In the genomic region with DNA sequence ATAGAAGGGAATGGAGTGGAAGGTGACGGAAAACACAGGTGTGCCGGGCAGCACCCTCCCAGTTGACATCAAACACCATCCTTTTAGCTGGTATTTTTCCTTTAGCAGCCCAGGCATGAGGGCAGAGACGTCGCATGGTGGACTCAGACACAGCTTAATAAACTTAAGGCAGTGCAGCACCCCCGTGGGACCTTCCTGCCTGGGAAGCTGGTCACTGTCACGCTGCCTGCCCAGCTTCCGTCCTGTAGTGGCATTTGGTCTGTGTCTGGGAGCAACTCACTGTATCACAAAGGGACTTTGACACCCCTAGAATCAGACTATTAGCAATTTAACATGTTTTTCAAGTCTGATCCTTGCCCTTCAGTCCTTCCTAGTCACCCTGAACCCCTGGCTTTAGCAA, we compare ENCODE assay signal across 27 cellular contexts. TPM values are rescaled to one million over a fixed set of nuclear protein-coding genes. Genes with fewer than 3 reads are reported as not detected.
DNase-seq lines count a peak whose midpoint lies in the region; ATAC-seq, FAIRE-seq and TF ChIP-seq lines count a peak whose summit lies in the region.
"Had no signal": no experiment of that assay in that cellular context is flagged by ENCODE, and none has a peak within 500 bp of the region (broad histone marks: within the 10 kb centered on the region; RNA-seq: fewer than 3 reads in every experiment).

No MANE protein-coding gene starts in this region.

- POLR2A ChIA-PET in HepG2 (lab: Yijun Ruan, JAX) = no interaction called here

- 41% methylated on average over 7 of the region's 7 CpGs for whole genome bisulfite sequencing in HepG2 (ENCODE audit: low lambda C conversion rate)

- no TSS peak for BruUV-seq in HepG2 (replicated peaks; lab: Mats Ljungman, UMichigan)

- H3K79me2 ChIP-seq in HepG2 (ENCODE audit: insufficient read depth, low read length) = no peaks in the 10 kb centered on the region

- H3K27ac ChIP-seq in BLaER1 (peak overlapping the region; percentile 50; the same call in 1 of the 2 replicates), caudate nucleus (ENCODE audit: low read depth, low read length) (peak overlapping the region; percentile 19), HepG2 (ENCODE audit: extremely low read length, insufficient read depth, low read length) (no peak overlapping the region), subcutaneous abdominal adipose tissue (ENCODE audit: low read depth, low read length) (peak overlapping the region; percentile 86)
- H3K27ac ChIP-seq: HL-60, SJCRH30 had no signal

- peaks cover 33% of the 10 kb centered on the region for H3K4me1 ChIP-seq in BLaER1
- peaks cover 39% of the 10 kb centered on the region for H3K4me1 ChIP-seq in HepG2 (ENCODE audit: insufficient read depth, low read length)
- H3K4me1 ChIP-seq in subcutaneous abdominal adipose tissue (ENCODE audit: control insufficient read depth in 5 of 5, insufficient read depth in 5 of 5, low read length in 5 of 5) = peaks cover 19 to 57% (median 44%) of the 10 kb centered on the region in 5 donors

- FAIRE-seq in HepG2 (lab: Jason Lieb, UNC) = no peak
- FAIRE-seq: urothelium cell line had no signal

- H3K4me3 ChIP-seq in BLaER1 (no peak overlapping the region), HepG2 (replicated peaks in 1 of 3; ENCODE audit: insufficient read depth in 1 of 3, low read depth in 2 of 3, low read length in 3 of 3) (no peak overlapping the region), subcutaneous abdominal adipose tissue (ENCODE audit: low read depth in 1 of 5, low read length in 5 of 5) (no peak overlapping the region)
- H3K4me3 ChIP-seq: SJCRH30 had no signal

- TF ChIP-seq RAD21 in HepG2 (CRISPR knock-in tag; IDR thresholded peaks at IDR 0.05) = no peak

- no peak for TF ChIP-seq POLR2A in HepG2 (IDR thresholded peaks at IDR 0.05; ENCODE audit: insufficient read depth in 1 of 2, low read depth in 2 of 2, low read length in 2 of 2)

- H3K36me3 ChIP-seq in BLaER1 (peaks cover 29% of the 10 kb centered on the region), HepG2 (replicated peaks in 1 of 2; ENCODE audit: control insufficient read depth in 1 of 2, insufficient read depth in 2 of 2, low read length in 2 of 2) (peaks cover 3 to 16% of the 10 kb centered on the region in 2 experiments; a peak in 4 of 5 replicates), subcutaneous abdominal adipose tissue (ENCODE audit: control insufficient read depth in 5 of 5, insufficient read depth in 5 of 5, low read length in 5 of 5) (peaks cover 0 to 24% (median 23%) of the 10 kb centered on the region in 5 donors)
- H3K36me3 ChIP-seq: SJCRH30 had no signal

- ATAC-seq in HepG2 (peak; percentile 46), HG03095 (IDR thresholded peaks at IDR 0.05; ENCODE audit: unreplicated experiment) (no peak)
- ATAC-seq: activated naive CD8-positive, alpha-beta T cell treated with anti-CD3 and anti-CD28 coated beads, Interleukin-2, amount 50 U/mL, for 24 hours; effector memory CD8-positive, alpha-beta T cell had no signal

- DNase-seq in caudate nucleus (lab: John Stamatoyannopoulos, UW) = no peak
- DNase-seq in HepG2 (ENCODE audit: low spot score) = no peak
- DNase-seq in stimulated activated CD4-positive, alpha-beta T cell treated with anti-CD3 and anti-CD28 coated beads, Interleukin-4, amount 100 ng/mL, for 24 hours = no peak
- no peak for DNase-seq in stimulated activated CD4-positive, alpha-beta T cell treated with anti-CD3 and anti-CD28 coated beads, Interleukin-15, amount 100 ng/mL, for 24 hours
- DNase-seq in DMS53 treated with DMSO at 0.1 percent for 48 hours (lab: John Stamatoyannopoulos, UW; ENCODE audit: unreplicated experiment) = no peak
- DNase-seq: activated CD4-positive, alpha-beta T cell treated with anti-CD3 and anti-CD28 coated beads, Interleukin-2, amount 50 U/mL, for 1 hour; activated CD8-positive, alpha-beta memory T cell treated with anti-CD3 and anti-CD28 coated beads, Interleukin-2, amount 50 U/mL, for 48 hours; activated effector memory CD4-positive, alpha-beta T cell treated with Interleukin-2 at 50 U/mL for 16 hours; activated naive CD8-positive, alpha-beta T cell treated with anti-CD3 and anti-CD28 coated beads, Interleukin-2, amount 50 U/mL, for 24 hours; CD4-positive, CD25-positive, alpha-beta regulatory T cell; central memory CD4-positive, alpha-beta T cell; DMS153; effector memory CD8-positive, alpha-beta T cell; GF-D8; glutamatergic neuron; H9; NCI-H1694; NCI-H2227 treated with DMSO at 0.1 percent for 48 hours; NCI-H774; SJCRH30 had no signal

- CTCF ChIA-PET in HepG2 (lab: Yijun Ruan, JAX; ENCODE audit: low intra/inter-chr PET ratio, low total read pairs) = no interaction called here

- intact Hi-C loops in HepG2 (cut with micrococcal nuclease; ENCODE audit: unreplicated experiment) = loop anchor here (10.0 kb wide), 1 partner anchor 143 kb away; the partner anchor contains the start of gene RBM17

- no peak for TF ChIP-seq CTCF in HepG2 (CRISPR knock-in tag; IDR thresholded peaks at IDR 0.05)

- peak overlapping the region; percentile 70 for H3K4me2 ChIP-seq in BLaER1
- peak overlapping the region; percentile 59 for H3K4me2 ChIP-seq in HepG2 (ENCODE audit: low read depth, low read length)

- no peaks in the 10 kb centered on the region for H4K20me1 ChIP-seq in BLaER1
- H4K20me1 ChIP-seq in HepG2 (ENCODE audit: insufficient read depth, low read length) = no peaks in the 10 kb centered on the region

- H3K9me3 ChIP-seq in BLaER1 = no peaks in the 10 kb centered on the region
- no peaks in the 10 kb centered on the region for H3K9me3 ChIP-seq in HepG2 (ENCODE audit: low read length)
- H3K9me3 ChIP-seq in subcutaneous abdominal adipose tissue (ENCODE audit: control insufficient read depth in 5 of 5, low read length in 5 of 5) = no peaks in the 10 kb centered on the region
- H3K9me3 ChIP-seq: SJCRH30 had no signal

- peak overlapping the region; percentile 34 for H2AFZ ChIP-seq in HepG2 (ENCODE audit: low read length)

- H3K9ac ChIP-seq in BLaER1 = peak overlapping the region; percentile 9; the same call in 1 of the 2 replicates
- H3K9ac ChIP-seq in HepG2 (ENCODE audit: insufficient read depth, low read depth, low read length) = no peak overlapping the region
- H3K9ac ChIP-seq in subcutaneous abdominal adipose tissue (ENCODE audit: low read length in 5 of 5) = peak overlapping the region in 1 of 5 donors; percentile 59

- TF ChIP-seq EP300 in HepG2 (IDR thresholded peaks at IDR 0.05; ENCODE audit: low read depth in 2 of 2, low read length in 2 of 2) = no peak
- TF ChIP-seq EP300 in HepG2 (CRISPR knock-in tag; IDR thresholded peaks at IDR 0.05; ENCODE audit: borderline replicate concordance) = no peak

- in situ Hi-C loops in HepG2 (cut with HindIII; ENCODE audit: extremely low pct_ligation_motif_present, low pct_unique_long_range_greater_than_20kb) = no loop called here

- H3K27me3 ChIP-seq in BLaER1 = no peaks in the 10 kb centered on the region
- peaks cover 5 to 28% of the 10 kb centered on the region in 2 experiments; a peak in 3 of 5 replicates for H3K27me3 ChIP-seq in HepG2 (ENCODE audit: control insufficient read depth in 1 of 2, insufficient read depth in 2 of 2, low read length in 2 of 2)
- peaks cover 0 to 6% (median 0%) of the 10 kb centered on the region in 5 donors for H3K27me3 ChIP-seq in subcutaneous abdominal adipose tissue (ENCODE audit: control insufficient read depth in 5 of 5, insufficient read depth in 4 of 5, low read length in 5 of 5)
- H3K27me3 ChIP-seq: SJCRH30 had no signal

RNA-seq across cellular contexts. Expression of gene IL15RA, which starts 35.8 kb away (rescaled TPM):
- 0.53 and 0.66 TPM in 2 replicates for total RNA-seq in HepG2 (2016; rRNA removed; fragmentation: Illumina TruSeq; extraction: Trizol)
- total RNA-seq in HepG2 (2016; cell fraction: cytosol; rRNA removed; fragmentation: Illumina TruSeq; extraction: Trizol; ENCODE audit: low read depth) = 0.30 TPM in 1 of 2 replicates, not detected in the other
- total RNA-seq in HepG2 (2016; cell fraction: insoluble cytoplasmic fraction; rRNA removed; fragmentation: Illumina TruSeq; extraction: Trizol) = 0.49 and 0.67 TPM in 2 replicates
- 0.43 and 0.55 TPM in 2 replicates for total RNA-seq in HepG2 (2016; cell fraction: membrane; rRNA removed; fragmentation: Illumina TruSeq; extraction: Trizol)
- total RNA-seq in HepG2 (2016; cell fraction: nucleus; rRNA removed; fragmentation: Illumina TruSeq; extraction: Trizol) = 0.37 TPM in 1 of 2 replicates, not detected in the other
- polyA plus RNA-seq in HepG2 (2011; rRNA removed) = 0.77 and 0.85 TPM in 2 replicates
- polyA plus RNA-seq in HepG2 (2011; cell fraction: cytosol; rRNA removed) = 0.39 and 0.58 TPM in 2 replicates
- 0.48 and 0.50 TPM in 2 replicates for polyA plus RNA-seq in HepG2 (2011; cell fraction: nucleus; rRNA removed)
- 0.27 TPM in 1 of 2 replicates, not detected in the other for polyA plus RNA-seq in HepG2 (2012)
- 0.33 and 0.44 TPM in 2 replicates for polyA plus RNA-seq in HepG2 (2016; cell fraction: cytosol; fragmentation: Illumina TruSeq; extraction: Trizol; ENCODE audit: low read depth)
- polyA plus RNA-seq in HepG2 (2016; cell fraction: insoluble cytoplasmic fraction; fragmentation: Illumina TruSeq; extraction: Trizol; ENCODE audit: low read depth) = 0.43 and 0.53 TPM in 2 replicates
- 0.45 and 0.56 TPM in 2 replicates for polyA plus RNA-seq in HepG2 (2016; cell fraction: membrane; fragmentation: Illumina TruSeq; extraction: Trizol; ENCODE audit: low read depth)
- 0.68 and 0.77 TPM in 2 replicates for polyA plus RNA-seq in HepG2 (2016; cell fraction: nucleus; fragmentation: Illumina TruSeq; extraction: Trizol; ENCODE audit: insufficient read depth, low read depth)
- 1.1 and 4.7 TPM in 2 replicates for polyA minus RNA-seq in HepG2 (2011; rRNA and poly(A)+ RNA removed; ENCODE audit: low replicate concordance)
- polyA minus RNA-seq in HepG2 (2011; cell fraction: cytosol; rRNA and poly(A)+ RNA removed) = not detected in 2 replicates
- polyA minus RNA-seq in HepG2 (2011; cell fraction: nucleus; rRNA and poly(A)+ RNA removed) = not detected in 2 replicates
- total RNA-seq: mesothelial cell of epicardium, SJCRH30 had no signal
- polyA plus RNA-seq: neural cell had no signal

RNA-seq across cellular contexts. Expression of gene FBH1, which starts 51.5 kb away (rescaled TPM):
- total RNA-seq in HepG2 (2016; rRNA removed; fragmentation: Illumina TruSeq; extraction: Trizol) = 53.3 and 60.3 TPM in 2 replicates
- total RNA-seq in HepG2 (2016; cell fraction: cytosol; rRNA removed; fragmentation: Illumina TruSeq; extraction: Trizol; ENCODE audit: low read depth) = 46.8 and 53.6 TPM in 2 replicates
- 47.5 and 61.3 TPM in 2 replicates for total RNA-seq in HepG2 (2016; cell fraction: insoluble cytoplasmic fraction; rRNA removed; fragmentation: Illumina TruSeq; extraction: Trizol)
- total RNA-seq in HepG2 (2016; cell fraction: membrane; rRNA removed; fragmentation: Illumina TruSeq; extraction: Trizol) = 86.2 and 93.4 TPM in 2 replicates
- 56.0 and 63.9 TPM in 2 replicates for total RNA-seq in HepG2 (2016; cell fraction: nucleus; rRNA removed; fragmentation: Illumina TruSeq; extraction: Trizol)
- 48.8 and 51.3 TPM in 2 replicates for polyA plus RNA-seq in HepG2 (2011; rRNA removed)
- 37.9 and 38.9 TPM in 2 replicates for polyA plus RNA-seq in HepG2 (2011; cell fraction: cytosol; rRNA removed)
- polyA plus RNA-seq in HepG2 (2011; cell fraction: nucleus; rRNA removed) = 102 and 103 TPM in 2 replicates
- 25.8 and 31.0 TPM in 2 replicates for polyA plus RNA-seq in HepG2 (2012)
- 25.2 and 27.2 TPM in 2 replicates for polyA plus RNA-seq in HepG2 (2016; cell fraction: cytosol; fragmentation: Illumina TruSeq; extraction: Trizol; ENCODE audit: low read depth)
- 42.1 and 54.3 TPM in 2 replicates for polyA plus RNA-seq in HepG2 (2016; cell fraction: insoluble cytoplasmic fraction; fragmentation: Illumina TruSeq; extraction: Trizol; ENCODE audit: low read depth)
- 51.3 and 57.7 TPM in 2 replicates for polyA plus RNA-seq in HepG2 (2016; cell fraction: membrane; fragmentation: Illumina TruSeq; extraction: Trizol; ENCODE audit: low read depth)
- 100 and 105 TPM in 2 replicates for polyA plus RNA-seq in HepG2 (2016; cell fraction: nucleus; fragmentation: Illumina TruSeq; extraction: Trizol; ENCODE audit: insufficient read depth, low read depth)
- 111 and 138 TPM in 2 replicates for polyA minus RNA-seq in HepG2 (2011; rRNA and poly(A)+ RNA removed; ENCODE audit: low replicate concordance)
- 31.6 and 35.3 TPM in 2 replicates for polyA minus RNA-seq in HepG2 (2011; cell fraction: cytosol; rRNA and poly(A)+ RNA removed)
- 71.1 and 80.8 TPM in 2 replicates for polyA minus RNA-seq in HepG2 (2011; cell fraction: nucleus; rRNA and poly(A)+ RNA removed)

RNA-seq across cellular contexts. Expression of gene ANKRD16, which starts 51.9 kb away (rescaled TPM):
- total RNA-seq in HepG2 (2016; rRNA removed; fragmentation: Illumina TruSeq; extraction: Trizol) = 5.4 and 8.0 TPM in 2 replicates
- 1.9 and 2.7 TPM in 2 replicates for total RNA-seq in HepG2 (2016; cell fraction: cytosol; rRNA removed; fragmentation: Illumina TruSeq; extraction: Trizol; ENCODE audit: low read depth)
- total RNA-seq in HepG2 (2016; cell fraction: insoluble cytoplasmic fraction; rRNA removed; fragmentation: Illumina TruSeq; extraction: Trizol) = 6.3 and 7.1 TPM in 2 replicates
- 3.9 and 4.7 TPM in 2 replicates for total RNA-seq in HepG2 (2016; cell fraction: membrane; rRNA removed; fragmentation: Illumina TruSeq; extraction: Trizol)
- 7.7 and 9.0 TPM in 2 replicates for total RNA-seq in HepG2 (2016; cell fraction: nucleus; rRNA removed; fragmentation: Illumina TruSeq; extraction: Trizol)
- polyA plus RNA-seq in HepG2 (2011; rRNA removed) = 11.2 and 11.4 TPM in 2 replicates
- 6.7 and 8.3 TPM in 2 replicates for polyA plus RNA-seq in HepG2 (2011; cell fraction: cytosol; rRNA removed)
- polyA plus RNA-seq in HepG2 (2011; cell fraction: nucleus; rRNA removed) = 16.0 and 18.1 TPM in 2 replicates
- 4.1 and 4.2 TPM in 2 replicates for polyA plus RNA-seq in HepG2 (2012)
- polyA plus RNA-seq in HepG2 (2016; cell fraction: cytosol; fragmentation: Illumina TruSeq; extraction: Trizol; ENCODE audit: low read depth) = 2.1 and 2.4 TPM in 2 replicates
- 6.3 and 7.9 TPM in 2 replicates for polyA plus RNA-seq in HepG2 (2016; cell fraction: insoluble cytoplasmic fraction; fragmentation: Illumina TruSeq; extraction: Trizol; ENCODE audit: low read depth)
- polyA plus RNA-seq in HepG2 (2016; cell fraction: membrane; fragmentation: Illumina TruSeq; extraction: Trizol; ENCODE audit: low read depth) = 3.7 and 4.2 TPM in 2 replicates
- 11.7 and 12.7 TPM in 2 replicates for polyA plus RNA-seq in HepG2 (2016; cell fraction: nucleus; fragmentation: Illumina TruSeq; extraction: Trizol; ENCODE audit: insufficient read depth, low read depth)
- polyA minus RNA-seq in HepG2 (2011; rRNA and poly(A)+ RNA removed; ENCODE audit: low replicate concordance) = 33.4 and 63.2 TPM in 2 replicates
- 4.2 and 6.3 TPM in 2 replicates for polyA minus RNA-seq in HepG2 (2011; cell fraction: cytosol; rRNA and poly(A)+ RNA removed)
- 25.5 and 26.4 TPM in 2 replicates for polyA minus RNA-seq in HepG2 (2011; cell fraction: nucleus; rRNA and poly(A)+ RNA removed)
